Comparison of ENCODE assay signal across 31 cellular contexts in genomic region chr16:66001432-66001831, GRCh38.
"Had no signal": no experiment of that assay in that cellular context is flagged by ENCODE, and none has a peak within 500 bp of the region (broad histone marks: within the 10 kb centered on the region; RNA-seq: fewer than 3 reads in every experiment).

No MANE protein-coding gene starts in this region.

- FAIRE-seq: astrocyte, colon, frontal cortex had no signal

- DNase-seq: activated B cell treated with CpG ODN at 0.5 μM for 24 hours; activated CD4-positive, alpha-beta T cell treated with anti-CD3 and anti-CD28 coated beads for 48 hours; activated CD4-positive, alpha-beta T cell treated with anti-CD3 and anti-CD28 coated beads, Interleukin-2, amount 50 U/mL, for 1 hour; activated CD4-positive, alpha-beta T cell treated with anti-CD3 and anti-CD28 coated beads, Interleukin-2, amount 50 U/mL, for 48 hours; activated CD8-positive, alpha-beta memory T cell treated with anti-CD3 and anti-CD28 coated beads for 24 hours; activated CD8-positive, alpha-beta T cell treated with anti-CD3 and anti-CD28 coated beads for 36 hours; activated effector memory CD4-positive, alpha-beta T cell treated with Interleukin-2 at 50 U/mL for 16 hours; activated gamma-delta T cell treated with Interleukin-2 at 50 U/mL for 16 hours; activated naive CD4-positive, alpha-beta T cell treated with anti-CD3 and anti-CD28 coated beads, Interleukin-2, amount 50 U/mL, for 16 hours; activated naive CD4-positive, alpha-beta T cell treated with Interleukin-2 at 50 U/mL for 16 hours; activated T-cell treated with anti-CD3 and anti-CD28 coated beads, Interleukin-2, amount 50 U/mL, for 4 hours; amniotic stem cell; anterior cingulate cortex; brain microvascular endothelial cell; caudate nucleus; cortex of kidney; dermis blood vessel endothelial cell; effector CD4-positive, alpha-beta T cell; effector memory CD8-positive, alpha-beta T cell; erythroblast; T-helper 17 cell; T1000; WERI-Rb-1 had no signal

- H3K9me3 ChIP-seq: esophagus muscularis mucosa had no signal

- H3K36me3 ChIP-seq: brain microvascular endothelial cell, esophagus muscularis mucosa, WERI-Rb-1 had no signal

- H3K4me3 ChIP-seq: esophagus muscularis mucosa had no signal

- H3K9me3 Mint-ChIP-seq: activated B cell treated with CpG ODN at 0.5 μM for 24 hours; activated CD8-positive, alpha-beta T cell treated with anti-CD3 and anti-CD28 coated beads for 36 hours; activated T-helper 17 cell treated with anti-CD3 and anti-CD28 coated beads, Interleukin-2, amount 50 U/mL, for 72 hours; T-helper 2 cell treated with Interferon-gamma antibody and Interleukin-4, amounts not matched to agents 5 μg/mL and 100 μg/mL, for 36 hours had no signal

- H3K4me1 Mint-ChIP-seq: activated B cell treated with CpG ODN at 0.5 μM for 24 hours; activated T-helper 17 cell treated with anti-CD3 and anti-CD28 coated beads, Interleukin-2, amount 50 U/mL, for 72 hours; T-helper 17 cell had no signal

- H3K4me3 Mint-ChIP-seq: activated B cell treated with CpG ODN at 0.5 μM for 24 hours; activated CD8-positive, alpha-beta T cell treated with anti-CD3 and anti-CD28 coated beads for 36 hours; activated naive CD8-positive, alpha-beta T cell; activated T-cell treated with anti-CD3 and anti-CD28 coated beads, Interleukin-2, amount 50 U/mL, for 4 hours; activated T-helper 17 cell treated with anti-CD3 and anti-CD28 coated beads, Interleukin-2, amount 50 U/mL, for 72 hours; effector memory CD8-positive, alpha-beta T cell; T-helper 17 cell; T-helper 2 cell treated with Interferon-gamma antibody and Interleukin-4, amounts not matched to agents 5 μg/mL and 100 μg/mL, for 36 hours had no signal

- H3K27ac ChIP-seq: brain microvascular endothelial cell, esophagus muscularis mucosa, WERI-Rb-1 had no signal

- H3K27ac Mint-ChIP-seq: activated B cell treated with CpG ODN at 0.5 μM for 24 hours; activated CD8-positive, alpha-beta T cell treated with anti-CD3 and anti-CD28 coated beads for 36 hours; activated naive CD8-positive, alpha-beta T cell; activated T-helper 17 cell treated with anti-CD3 and anti-CD28 coated beads, Interleukin-2, amount 50 U/mL, for 72 hours; effector memory CD8-positive, alpha-beta T cell; T-helper 17 cell; T-helper 2 cell treated with Interferon-gamma antibody and Interleukin-4, amounts not matched to agents 5 μg/mL and 100 μg/mL, for 36 hours had no signal

- H3K36me3 Mint-ChIP-seq: activated naive CD8-positive, alpha-beta T cell had no signal

- ATAC-seq: activated CD4-positive, CD25-positive, alpha-beta regulatory T cell treated with anti-CD3 and anti-CD28 coated beads, Interleukin-2, amount 50 U/mL, for 24 hours; activated CD8-positive, alpha-beta T cell treated with anti-CD3 and anti-CD28 coated beads for 36 hours; activated T-cell treated with anti-CD3 and anti-CD28 coated beads, Interleukin-2, amount 50 U/mL, for 4 hours; activated T-helper 17 cell treated with anti-CD3 and anti-CD28 coated beads, Interleukin-2, amount 50 U/mL, for 72 hours; effector memory CD8-positive, alpha-beta T cell; T-helper 17 cell had no signal

- H3K27me3 Mint-ChIP-seq: activated CD8-positive, alpha-beta T cell treated with anti-CD3 and anti-CD28 coated beads for 36 hours; T-helper 17 cell had no signal
